ENCODE assay signal across 14 cellular contexts in the genomic region with DNA sequence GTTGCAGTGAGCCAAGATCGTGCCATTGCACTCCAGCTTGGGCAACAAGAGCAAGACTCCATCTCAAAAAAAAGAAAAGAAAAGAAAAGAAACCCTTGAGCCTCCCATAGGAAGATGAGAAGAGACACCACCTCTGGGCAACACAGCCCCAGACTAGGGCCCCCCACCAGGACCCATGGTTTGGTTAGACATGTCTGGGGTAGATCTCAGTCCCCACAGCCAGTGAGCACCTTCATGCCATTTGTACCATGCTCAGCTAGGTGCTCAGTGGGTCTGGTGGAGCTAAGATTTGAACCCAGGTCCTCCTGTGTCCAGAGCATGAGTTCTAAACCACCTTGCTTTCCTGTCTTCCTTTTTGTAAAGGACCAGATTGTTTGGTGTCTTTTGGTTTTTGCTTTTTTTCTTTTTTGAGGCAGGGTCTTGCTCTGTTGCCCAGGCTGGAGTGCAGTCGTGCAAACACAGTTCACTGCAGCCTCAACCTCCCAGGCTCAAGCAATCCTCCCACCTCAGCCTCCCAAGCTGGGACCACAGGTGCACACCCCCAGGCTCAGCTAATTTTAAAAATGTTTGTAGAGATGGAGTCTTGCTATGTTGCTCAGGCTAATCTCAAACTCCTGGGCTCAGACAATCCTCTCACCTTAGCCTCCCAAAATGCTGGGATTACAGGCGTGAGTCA. TPM values are rescaled to one million over a fixed set of nuclear protein-coding genes. Genes with fewer than 3 reads are reported as not detected.
A peak's percentile ranks its signal among the peaks of the same experiment; 100 is the strongest.
DNase-seq lines count a peak whose midpoint lies in the region; ATAC-seq, FAIRE-seq and TF ChIP-seq lines count a peak whose summit lies in the region.
"Had no signal": no experiment of that assay in that cellular context is flagged by ENCODE, and none has a peak within 500 bp of the region (broad histone marks: within the 10 kb centered on the region; RNA-seq: fewer than 3 reads in every experiment).

No MANE protein-coding gene starts in this region.

- no peaks in the 10 kb centered on the region for H3K36me3 Mint-ChIP-seq in H9 (ENCODE audit: insufficient read depth in 1 of 3, low read depth in 3 of 3)
- H3K36me3 Mint-ChIP-seq: CD8-positive, alpha-beta T cell had no signal

- CTCF ChIA-PET in K562 (lab: Yijun Ruan, JAX; ENCODE audit: low intra/inter-chr PET ratio) = no interaction called here

- H4K8ac ChIP-seq in H9 (replicated peaks; ENCODE audit: insufficient read length, low read depth, low read length) = no peak overlapping the region

- no peaks in the 10 kb centered on the region for H3K36me3 ChIP-seq in K562 (ENCODE audit: control insufficient read depth, insufficient read depth, low read length)
- peaks cover 0 to 33% (median 6%) of the 10 kb centered on the region in 4 donors for H3K36me3 ChIP-seq in sigmoid colon
- no peaks in the 10 kb centered on the region for H3K36me3 ChIP-seq in upper lobe of right lung

- no peak overlapping the region for H3T11ph ChIP-seq in H9 (ENCODE audit: low read length)

- ATAC-seq in K562 (no peak), upper lobe of right lung (no peak), HG03135 (IDR thresholded peaks at IDR 0.05; ENCODE audit: unreplicated experiment) (no peak)
- ATAC-seq: CD8-positive, alpha-beta T cell; HCT116 had no signal

- no peak for DNase-seq in K562 (ENCODE audit: extremely low read depth in 1 of 4, low spot score in 3 of 4)
- peak; percentile 22 for DNase-seq in islet precursor cell
- DNase-seq in sigmoid colon = peak; percentile 30
- peak; percentile 16 for DNase-seq in upper lobe of right lung
- no peak for DNase-seq in H9
- DNase-seq in HuH-7 (ENCODE audit: low spot score) = no peak
- DNase-seq: CD8-positive, alpha-beta T cell; DND-41; GF-D8; IMR-90 had no signal

- H2AK5ac ChIP-seq in H9 (ENCODE audit: insufficient read length, low read length) = no peak overlapping the region

- no peaks in the 10 kb centered on the region for H3K79me2 ChIP-seq in K562 (ENCODE audit: control insufficient read depth, insufficient read depth, low read length)
- no peaks in the 10 kb centered on the region for H3K79me2 ChIP-seq in H9 (ENCODE audit: insufficient read depth, low read length)

- no peaks in the 10 kb centered on the region for H3K23me2 ChIP-seq in H9 (ENCODE audit: insufficient read length, low read depth, low read length, poor library complexity, severe bottlenecking)

- no peak overlapping the region for H2BK5ac ChIP-seq in H9 (ENCODE audit: insufficient read length, low read length)

- H3K4me3 ChIP-seq in K562 (no peak overlapping the region), sigmoid colon (no peak overlapping the region), upper lobe of right lung (no peak overlapping the region)

- TF ChIP-seq RAD21 in K562 (CRISPR knock-in tag; conservative IDR thresholded peaks at IDR 0.05 in 1 of 2, IDR thresholded peaks at IDR 0.05 in 1 of 2) = no peak

- no peak overlapping the region for H2BK12ac ChIP-seq in H9 (ENCODE audit: insufficient read length, low read depth, low read length)

- TF ChIP-seq POLR2A in K562 (conservative IDR thresholded peaks at IDR 0.05) (no peak), sigmoid colon (IDR thresholded peaks at IDR 0.05) (no peak)

- POLR2A ChIA-PET in K562 (lab: Yijun Ruan, JAX) = interaction anchor here (0.6 to 1.5 kb wide), 3 partner anchors 65 to 320 kb away, joined by 3 to 6 read pairs (median 5); a partner anchor contains a TSS

- no TSS peak for BruUV-seq in K562 (replicated peaks; lab: Mats Ljungman, UMichigan)

- H2AFZ ChIP-seq in K562 (ENCODE audit: low read depth, low read length) = no peak overlapping the region
- no peak overlapping the region for H2AFZ ChIP-seq in H9 (ENCODE audit: low read length)

- TF ChIP-seq CTCF in K562 (IDR thresholded peaks at IDR 0.05 in 2 of 3, conservative IDR thresholded peaks at IDR 0.05 in 1 of 3; ENCODE audit: insufficient read depth in 2 of 3, low read depth in 1 of 3, low read length in 3 of 3) (no peak), sigmoid colon (IDR thresholded peaks at IDR 0.05) (no peak), upper lobe of right lung (IDR thresholded peaks at IDR 0.05) (no peak), H9 (conservative IDR thresholded peaks at IDR 0.05) (no peak)

- H4K20me1 ChIP-seq in K562 (replicated peaks; ENCODE audit: control insufficient read depth, insufficient read depth, low read length) = no peaks in the 10 kb centered on the region
- no peaks in the 10 kb centered on the region for H4K20me1 ChIP-seq in H9 (ENCODE audit: control insufficient read depth, insufficient read depth, insufficient read length)

- no peak overlapping the region; a peak in 1 of 7 replicates for H3K27ac Mint-ChIP-seq in H9
- H3K27ac Mint-ChIP-seq: CD14-positive monocyte; CD8-positive, alpha-beta T cell had no signal

- H3K9ac ChIP-seq in K562 (ENCODE audit: insufficient read depth in 1 of 2, low read depth in 2 of 2, low read length in 2 of 2) (no peak overlapping the region; a peak in 1 of 4 replicates), H9 (ENCODE audit: extremely low read depth, insufficient read length, low read length) (no peak overlapping the region)

- H3K9me3 ChIP-seq in K562 (replicated peaks; ENCODE audit: control insufficient read depth, insufficient read depth, low read depth, low read length) = no peaks in the 10 kb centered on the region
- H3K9me3 ChIP-seq in sigmoid colon = no peaks in the 10 kb centered on the region
- H3K9me3 ChIP-seq in upper lobe of right lung = no peaks in the 10 kb centered on the region
- no peaks in the 10 kb centered on the region for H3K9me3 ChIP-seq in H9 (ENCODE audit: control insufficient read depth, low read depth, low read length)
- H3K9me3 ChIP-seq: Caco-2 had no signal

- in situ Hi-C loops in K562 (cut with MboI) = no loop called here

- H3K4me2 ChIP-seq in K562 (ENCODE audit: insufficient read depth, low read length) (no peak overlapping the region), H9 (ENCODE audit: insufficient read depth, insufficient read length, low read length) (no peak overlapping the region)

- 15% methylated on average over 3 of the region's 3 CpGs for WGBS in K562 (ENCODE audit: insufficient coverage, low coverage, missing lambda C conversion rate)
- 90 to 95% methylated on average over 3 of the region's 3 CpGs for WGBS in sigmoid colon, 2 donors
- WGBS in H9 (ENCODE audit: extremely low coverage, insufficient read length, low lambda C conversion rate) = no CpG with 5 or more reads among the region's 3 CpGs

- H2BK15ac ChIP-seq in H9 (ENCODE audit: low read depth, low read length) = no peak overlapping the region

- H3K14ac ChIP-seq in H9 (ENCODE audit: insufficient read depth, low read length) = no peak overlapping the region

- no peak for FAIRE-seq in K562 (lab: Jason Lieb, UNC)

- no peak overlapping the region for H3K4ac ChIP-seq in H9 (ENCODE audit: low read depth, low read length)

- H3K4me3 Mint-ChIP-seq in H9 = no peak overlapping the region
- H3K4me3 Mint-ChIP-seq: CD14-positive monocyte; CD8-positive, alpha-beta T cell had no signal

- no peaks in the 10 kb centered on the region for H3K9me1 ChIP-seq in K562 (ENCODE audit: control insufficient read depth, insufficient read depth, low read length)

- H3K4me1 ChIP-seq in K562 (replicated peaks in 1 of 2; ENCODE audit: control insufficient read depth in 2 of 2, insufficient read depth in 2 of 2, low read length in 2 of 2) (peaks cover 0 to 8% of the 10 kb centered on the region in 2 experiments; a peak in 2 of 5 replicates), sigmoid colon (peaks cover 0 to 18% (median 4%) of the 10 kb centered on the region in 4 donors), upper lobe of right lung (peaks cover 6% of the 10 kb centered on the region), H9 (ENCODE audit: insufficient read depth, low read length) (no peaks in the 10 kb centered on the region)
- H3K4me1 ChIP-seq: Caco-2 had no signal

- no peak overlapping the region for H3K18ac ChIP-seq in H9 (ENCODE audit: insufficient read length, low read depth, low read length)

- no peak overlapping the region for H4K91ac ChIP-seq in H9 (ENCODE audit: insufficient read length, low read depth, low read length)

- no peaks in the 10 kb centered on the region for H3K9me3 Mint-ChIP-seq in H9
- H3K9me3 Mint-ChIP-seq: CD8-positive, alpha-beta T cell had no signal

- no peak overlapping the region for H3K56ac ChIP-seq in H9 (ENCODE audit: insufficient read length, low read depth, low read length)

- H3K4me1 Mint-ChIP-seq in H9 = peaks cover 2 to 11% of the 10 kb centered on the region in 2 experiments

- H3K27ac ChIP-seq in K562 (ENCODE audit: extremely low read depth, low read depth, low read length) (no peak overlapping the region), sigmoid colon (no peak overlapping the region), upper lobe of right lung (no peak overlapping the region), H9 (ENCODE audit: insufficient read length, low read depth, low read length) (no peak overlapping the region)

- H2BK120ac ChIP-seq in H9 (ENCODE audit: low read depth, low read length, poor library complexity, severe bottlenecking) = no peak overlapping the region

- intact Hi-C loops in K562 (cut with micrococcal nuclease) = no loop called here
- intact Hi-C loops in sigmoid colon (cut with DNase I) = no loop called here
- intact Hi-C loops in upper lobe of right lung (cut with DNase I) = no loop called here

- no peaks in the 10 kb centered on the region for H3K79me1 ChIP-seq in H9 (ENCODE audit: insufficient read depth, low read depth, low read length, poor library complexity, severe bottlenecking)

- no peak overlapping the region for H3K23ac ChIP-seq in H9 (ENCODE audit: insufficient read length, low read depth, low read length)

- H3K27me3 ChIP-seq in K562 (ENCODE audit: control insufficient read depth in 2 of 2, insufficient read depth in 2 of 2, low read length in 2 of 2) (peaks cover 0 to 11% of the 10 kb centered on the region in 2 experiments; a peak in 2 of 5 replicates), sigmoid colon (no peaks in the 10 kb centered on the region), upper lobe of right lung (no peaks in the 10 kb centered on the region), H9 (ENCODE audit: insufficient read depth, low read length) (no peaks in the 10 kb centered on the region)

- H3K27me3 Mint-ChIP-seq in H9 (ENCODE audit: low read depth) = no peaks in the 10 kb centered on the region

- H4K5ac ChIP-seq in H9 (ENCODE audit: insufficient read length, low read depth, low read length) = no peak overlapping the region

- TF ChIP-seq EP300 in K562 (IDR thresholded peaks at IDR 0.05; ENCODE audit: low read length) (no peak), sigmoid colon (IDR thresholded peaks at IDR 0.05) (no peak)

- H2BK20ac ChIP-seq in H9 (ENCODE audit: low read depth, low read length, poor library complexity, severe bottlenecking) = no peak overlapping the region

RNA-seq across cellular contexts. Expression of a gene that starts 11.7 kb away (rescaled TPM):
- not detected in 2 replicates for total RNA-seq in K562 (2011; cell fraction: chromatin; rRNA removed; ENCODE audit: low replicate concordance)
- not detected in 2 replicates for total RNA-seq in K562 (2011; cell fraction: nucleolus; rRNA removed)
- total RNA-seq in K562 (2011; cell fraction: nucleoplasm; rRNA removed) = not detected in 2 replicates
- total RNA-seq in K562 (2014; rRNA removed) (not detected in 2 replicates), K562 (2014; rRNA removed; fragmentation: Illumina TruSeq; extraction: Trizol) (not detected in 2 replicates), K562 (2015; rRNA removed; fragmentation: Illumina TruSeq; extraction: Trizol) (not detected in 2 replicates), K562 (2021) (0.09 and 0.16 TPM in 2 replicates), sigmoid colon (100 to 1,000 TPM in 1 of 4 donors, 10 to 100 TPM in 3; 60.0 to 147 (median 65.5) TPM), upper lobe of right lung (39.5 TPM), H9 (2021) (5.8 and 6.0 TPM in 2 replicates)
- polyA plus RNA-seq in K562 (2011; rRNA removed) (not detected in 2 replicates), K562 (2014; fragmentation: Illumina TruSeq; extraction: Trizol) (not detected in 2 replicates), K562 (2014; fragmentation: Nextera tagmentation; extraction: Ambion mirVana) (not detected), K562 (2014; rRNA removed) (not detected in 2 replicates), sigmoid colon (1 to 10 TPM in 1 of 3 donors, under 1 TPM in 2; 0.46 to 3.4 (median 0.60) TPM)
- not detected in 2 replicates for polyA plus RNA-seq in K562 (2011; cell fraction: cytosol; rRNA removed)
- 0.09 TPM in 1 of 2 replicates, not detected in the other for polyA plus RNA-seq in K562 (2011; cell fraction: nucleus; rRNA removed)
- 0.03 TPM in 1 of 2 replicates, not detected in the other for polyA plus RNA-seq in K562 (2012)
- not detected in 2 replicates for polyA minus RNA-seq in K562 (2011; rRNA and poly(A)+ RNA removed)
- polyA minus RNA-seq in K562 (2011; cell fraction: cytosol; rRNA and poly(A)+ RNA removed) = not detected in 2 replicates
- not detected in 2 replicates for polyA minus RNA-seq in K562 (2011; cell fraction: nucleus; rRNA and poly(A)+ RNA removed)
- total RNA-seq: CD8-positive, alpha-beta T cell had no signal

RNA-seq across cellular contexts. Expression of a gene that starts 17.6 kb away (rescaled TPM):
- 38.8 and 43.3 TPM in 2 replicates for total RNA-seq in K562 (2011; cell fraction: chromatin; rRNA removed; ENCODE audit: low replicate concordance)
- 19.2 and 20.5 TPM in 2 replicates for total RNA-seq in K562 (2011; cell fraction: nucleolus; rRNA removed)
- total RNA-seq in K562 (2011; cell fraction: nucleoplasm; rRNA removed) = 26.0 and 37.2 TPM in 2 replicates
- 23.0 and 34.5 TPM in 2 replicates for total RNA-seq in K562 (2014; rRNA removed)
- total RNA-seq in K562 (2014; rRNA removed; fragmentation: Illumina TruSeq; extraction: Trizol) = 34.9 and 36.5 TPM in 2 replicates
- 36.5 and 38.7 TPM in 2 replicates for total RNA-seq in K562 (2015; rRNA removed; fragmentation: Illumina TruSeq; extraction: Trizol)
- 55.4 and 56.7 TPM in 2 replicates for total RNA-seq in K562 (2021)
- 32.7 and 36.6 TPM in 2 replicates for polyA plus RNA-seq in K562 (2011; rRNA removed)
- 25.5 and 31.6 TPM in 2 replicates for polyA plus RNA-seq in K562 (2011; cell fraction: cytosol; rRNA removed)
- polyA plus RNA-seq in K562 (2011; cell fraction: nucleus; rRNA removed) = 24.6 and 25.2 TPM in 2 replicates
- 10.4 and 15.9 TPM in 2 replicates for polyA plus RNA-seq in K562 (2012)
- polyA plus RNA-seq in K562 (2014; fragmentation: Illumina TruSeq; extraction: Trizol) = 24.5 and 28.3 TPM in 2 replicates
- polyA plus RNA-seq in K562 (2014; fragmentation: Nextera tagmentation; extraction: Ambion mirVana) = 10 to 100 TPM in 1 of 2 experiments, 1 to 10 TPM in 1; 9.7 to 17.7 TPM
- polyA plus RNA-seq in K562 (2014; rRNA removed) = 16.6 and 17.8 TPM in 2 replicates
- polyA minus RNA-seq in K562 (2011; rRNA and poly(A)+ RNA removed) = 84.3 and 92.2 TPM in 2 replicates
- polyA minus RNA-seq in K562 (2011; cell fraction: cytosol; rRNA and poly(A)+ RNA removed) = 47.1 and 52.4 TPM in 2 replicates
- polyA minus RNA-seq in K562 (2011; cell fraction: nucleus; rRNA and poly(A)+ RNA removed) = 12.0 and 20.3 TPM in 2 replicates
- 1 to 10 TPM; 1.2 to 3.0 (median 2.0) TPM for total RNA-seq in sigmoid colon
- polyA plus RNA-seq in sigmoid colon = 1 to 10 TPM in 1 of 3 donors, under 1 TPM in 2; 0.60 to 1.8 (median 0.69) TPM
- 4.0 TPM for total RNA-seq in upper lobe of right lung
- total RNA-seq in H9 (2021) = 98.9 and 99.3 TPM in 2 replicates
- total RNA-seq: CD8-positive, alpha-beta T cell had no signal

Comparison
In these comparisons a context has a peak if more than half of its experiments do, and no peak if none do; other contexts are left out.
1. DNase-seq: peak in islet precursor cell (single experiment), sigmoid colon (single experiment) and upper lobe of right lung (single experiment); none in K562 (0 of 4), H9 (single experiment) and HuH-7 (single experiment).